11 cellular contexts compared by ENCODE assay signal in the genomic region with DNA sequence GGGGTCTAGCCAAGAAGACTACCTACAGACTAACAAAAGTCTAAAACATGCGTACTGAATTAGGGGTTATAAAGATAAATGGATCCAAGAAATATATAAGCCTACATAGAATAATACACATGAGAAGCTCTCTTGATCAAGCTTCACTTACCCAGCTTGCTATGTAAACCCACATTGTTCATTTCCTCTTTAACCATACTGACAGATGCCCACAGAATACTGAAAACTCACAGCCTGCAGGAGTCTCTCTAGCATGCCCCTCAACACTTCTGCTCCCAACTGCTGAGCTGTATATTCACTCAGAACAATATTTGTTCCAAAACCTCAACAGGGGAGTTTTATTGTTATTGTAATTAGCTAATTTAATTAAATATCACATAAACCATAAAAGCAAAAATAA. TPM values are rescaled to one million over a fixed set of nuclear protein-coding genes. Genes with fewer than 3 reads are reported as not detected.
DNase-seq lines count a peak whose midpoint lies in the region; ATAC-seq, FAIRE-seq and TF ChIP-seq lines count a peak whose summit lies in the region.
"Had no signal": no experiment of that assay in that cellular context is flagged by ENCODE, and none has a peak within 500 bp of the region (broad histone marks: within the 10 kb centered on the region; RNA-seq: fewer than 3 reads in every experiment).

No MANE protein-coding gene starts in this region.

- H3K9ac ChIP-seq in endothelial cell of umbilical vein (replicated peaks; ENCODE audit: extremely low read depth, insufficient read depth, low read length) = no peak overlapping the region

- no peak for TF ChIP-seq EP300 in transverse colon (IDR thresholded peaks at IDR 0.05; ENCODE audit: low read depth)

- dilution Hi-C loops in endothelial cell of umbilical vein (cut with MboI; ENCODE audit: extremely low pct_ligation_motif_present, low sequenced_read_pairs) = no loop called here

- H3K27me3 ChIP-seq in endothelial cell of umbilical vein (ENCODE audit: control insufficient read depth in 2 of 2, insufficient read depth in 2 of 2, low read length in 2 of 2) (no peaks in the 10 kb centered on the region), transverse colon (no peaks in the 10 kb centered on the region)
- H3K27me3 ChIP-seq: tibial artery had no signal

- TF ChIP-seq POLR2A in endothelial cell of umbilical vein (IDR thresholded peaks at IDR 0.05; ENCODE audit: low read depth, low read length) (no peak), transverse colon (IDR thresholded peaks at IDR 0.05) (no peak)

- H3K27ac ChIP-seq in endothelial cell of umbilical vein (ENCODE audit: insufficient read depth, low read depth, low read length) (no peak overlapping the region), transverse colon (no peak overlapping the region)
- H3K27ac ChIP-seq: tibial artery had no signal

- H3K4me2 ChIP-seq in endothelial cell of umbilical vein (ENCODE audit: insufficient read depth, low read length) = no peak overlapping the region

- ATAC-seq in GM18502 (IDR thresholded peaks at IDR 0.05; ENCODE audit: poor library complexity, unreplicated experiment) = peak; percentile 59
- ATAC-seq in GM21576 (IDR thresholded peaks at IDR 0.05; ENCODE audit: unreplicated experiment) = peak; percentile 51
- ATAC-seq in HG03135 (IDR thresholded peaks at IDR 0.05; ENCODE audit: unreplicated experiment) = no peak
- ATAC-seq: CD8-positive, alpha-beta T cell; K562 had no signal

- no peak overlapping the region for H3K4me3 ChIP-seq in endothelial cell of umbilical vein (replicated peaks in 1 of 3; ENCODE audit: insufficient read depth in 1 of 3, low read depth in 1 of 3, low read length in 3 of 3)
- no peak overlapping the region for H3K4me3 ChIP-seq in transverse colon
- H3K4me3 ChIP-seq: K562, tibial artery had no signal

- H3K4me1 ChIP-seq in endothelial cell of umbilical vein (ENCODE audit: control insufficient read depth, extremely low read depth, insufficient read depth, low read length) = peaks cover 58% of the 10 kb centered on the region
- peaks cover 0 to 8% (median 0%) of the 10 kb centered on the region in 4 donors for H3K4me1 ChIP-seq in transverse colon

- H3K36me3 ChIP-seq in endothelial cell of umbilical vein (ENCODE audit: control insufficient read depth in 2 of 2, extremely low read depth in 1 of 2, insufficient read depth in 2 of 2, low read length in 2 of 2) = no peaks in the 10 kb centered on the region
- H3K36me3 ChIP-seq in transverse colon = no peaks in the 10 kb centered on the region

- in situ Hi-C loops in transverse colon (cut with MboI; ENCODE audit: low pct_ligation_motif_present in 1 of 4, low pct_unique_long_range_greater_than_20kb in 1 of 4, low sequenced_read_pairs in 3 of 4) = loop anchor here in 1 of 4 donors (25.0 kb wide), 1 partner anchor 264 kb away; no protein-coding TSS in a partner anchor

- intact Hi-C loops in endothelial cell of umbilical vein (cut with micrococcal nuclease) = loop anchor here (5.0 to 10.0 kb wide), 3 partner anchors 149 to 861 kb away; no protein-coding TSS in a partner anchor
- intact Hi-C loops in transverse colon (cut with DNase I; ENCODE audit: low total_unique reads) = no loop called here

- no peak overlapping the region for H2AFZ ChIP-seq in endothelial cell of umbilical vein (ENCODE audit: low read depth, low read length)

- WGBS in transverse colon (ENCODE audit: low coverage in 1 of 2), 2 donors = 67 to 91% methylated on average over 1 of the region's 1 CpG

- no peaks in the 10 kb centered on the region for H3K9me3 ChIP-seq in endothelial cell of umbilical vein (replicated peaks; ENCODE audit: control insufficient read depth, insufficient read depth, low read length)
- H3K9me3 ChIP-seq in transverse colon = peaks cover 0 to 7% of the 10 kb centered on the region in 2 donors

- CTCF ChIA-PET in endothelial cell of umbilical vein (lab: Charles Lee) = interaction anchor here (0.6 to 2.2 kb wide), 10 partner anchors 9 to 865 kb away, joined by 3 to 6 read pairs (median 3); no protein-coding TSS in a partner anchor

- peak; percentile 32 to 38 for DNase-seq in Kasumi-1 (lab: John Stamatoyannopoulos, UW)
- DNase-seq in endothelial cell of umbilical vein (ENCODE audit: low read depth, low spot score) = peak; percentile 24
- no peak for DNase-seq in activated naive CD4-positive, alpha-beta T cell (lab: John Stamatoyannopoulos, UW)
- no peak for DNase-seq in T1000 (lab: John Stamatoyannopoulos, UW)
- DNase-seq in transverse colon = no peak
- DNase-seq: CD8-positive, alpha-beta T cell; tibial artery had no signal

- no TSS peak for BruUV-seq in endothelial cell of umbilical vein (replicated peaks; lab: Mats Ljungman, UMichigan)

- H4K20me1 ChIP-seq in endothelial cell of umbilical vein (replicated peaks; ENCODE audit: control insufficient read depth, extremely low read depth, insufficient read depth, low read length) = no peaks in the 10 kb centered on the region

- no peaks in the 10 kb centered on the region for H3K79me2 ChIP-seq in endothelial cell of umbilical vein (ENCODE audit: control insufficient read depth, insufficient read depth, low read length)

- TF ChIP-seq CTCF in endothelial cell of umbilical vein (IDR thresholded peaks at IDR 0.05; ENCODE audit: extremely low read depth in 1 of 2, insufficient read depth in 1 of 2, low read depth in 1 of 2, low read length in 2 of 2) (no peak), transverse colon (IDR thresholded peaks at IDR 0.05) (no peak)

- POLR2A ChIA-PET in endothelial cell of umbilical vein (lab: Charles Lee) = no interaction called here

- H3K9me1 ChIP-seq in endothelial cell of umbilical vein (replicated peaks; ENCODE audit: control insufficient read depth, extremely low read depth, insufficient read depth, low read length) = no peaks in the 10 kb centered on the region

- no peak for FAIRE-seq in endothelial cell of umbilical vein (lab: Jason Lieb, UNC)
- FAIRE-seq: K562 had no signal

TF ChIP-seq in endothelial cell of umbilical vein, 7 proteins besides CTCF, POLR2A, EP300 and RAD21:
- TF ChIP-seq FOS (IDR thresholded peaks at IDR 0.05; ENCODE audit: borderline replicate concordance, insufficient read depth, low read length) (no peak), GATA2 (IDR thresholded peaks at IDR 0.05; ENCODE audit: insufficient read depth, insufficient read length, low read depth, low read length) (no peak), JUN (IDR thresholded peaks at IDR 0.05; ENCODE audit: borderline replicate concordance, insufficient read depth, insufficient read length, low read depth) (no peak), POLR2AphosphoS5 (IDR thresholded peaks at IDR 0.05; ENCODE audit: insufficient read depth, low read depth, low read length) (no peak), EZH2 (IDR thresholded peaks at IDR 0.05; ENCODE audit: borderline replicate concordance, low read depth, low read length, severe bottlenecking) (no peak), MYC (IDR thresholded peaks at IDR 0.05; ENCODE audit: low read depth, low read length) (no peak)
- TF ChIP-seq, protein P1, sequence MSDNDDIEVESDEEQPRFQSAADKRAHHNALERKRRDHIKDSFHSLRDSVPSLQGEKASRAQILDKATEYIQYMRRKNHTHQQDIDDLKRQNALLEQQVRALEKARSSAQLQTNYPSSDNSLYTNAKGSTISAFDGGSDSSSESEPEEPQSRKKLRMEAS (IDR thresholded peaks at IDR 0.05; ENCODE audit: insufficient read depth, insufficient read length) = no peak

RNA-seq across cellular contexts. Expression of a gene that starts 52.4 kb away (rescaled TPM):
- total RNA-seq in endothelial cell of umbilical vein (10.5 and 13.7 TPM in 2 replicates), transverse colon (10 to 100 TPM in 1 of 4 donors, 1 to 10 TPM in 3; 3.5 to 21.9 (median 7.1) TPM)
- 3.8 and 4.8 TPM in 2 replicates for polyA plus RNA-seq in endothelial cell of umbilical vein
- polyA plus RNA-seq in endothelial cell of umbilical vein (2011; cell fraction: cytosol; rRNA removed) = 2.7 and 2.9 TPM in 2 replicates
- 13.9 and 16.4 TPM in 2 replicates for polyA plus RNA-seq in endothelial cell of umbilical vein (2011; cell fraction: nucleus; rRNA removed)
- polyA plus RNA-seq in endothelial cell of umbilical vein (2012) = 1.7 and 3.1 TPM in 2 replicates
- polyA minus RNA-seq in endothelial cell of umbilical vein = 104 and 125 TPM in 2 replicates
- polyA minus RNA-seq in endothelial cell of umbilical vein (2011; cell fraction: cytosol; rRNA and poly(A)+ RNA removed) = 5.8 TPM
- polyA minus RNA-seq in endothelial cell of umbilical vein (2011; cell fraction: nucleus; rRNA and poly(A)+ RNA removed) = 111 and 120 TPM in 2 replicates

Comparison
In these comparisons a context has a peak if more than half of its experiments do, and no peak if none do; other contexts are left out.
1. DNase-seq: peak in Kasumi-1 (2 of 2) and endothelial cell of umbilical vein (single experiment); none in activated naive CD4-positive, alpha-beta T cell (0 of 4), T1000 (single experiment) and transverse colon (single experiment).